ENCODE assay signal across 17 cellular contexts in genomic region chr15:69114231-69114937, GRCh38. TPM values are rescaled to one million over a fixed set of nuclear protein-coding genes. Genes with fewer than 3 reads are reported as not detected.
DNase-seq lines count a peak whose midpoint lies in the region; ATAC-seq, FAIRE-seq and TF ChIP-seq lines count a peak whose summit lies in the region.
"Had no signal": no experiment of that assay in that cellular context is flagged by ENCODE, and none has a peak within 500 bp of the region (broad histone marks: within the 10 kb centered on the region; RNA-seq: fewer than 3 reads in every experiment).

No MANE protein-coding gene starts in this region.

- H4K20me1 ChIP-seq in BLaER1 treated with 17β-estradiol and CSF1 and Interleukin-3, amounts not matched to agents 10 nM and 100 nM: no peaks in the 10 kb centered on the region; a peak in 1 of 22 replicates

- FAIRE-seq in bronchial epithelial cell (lab: Jason Lieb, UNC): peak; percentile 95

- no peak overlapping the region for H3K27ac ChIP-seq in BLaER1 treated with 17β-estradiol and CSF1 and Interleukin-3, amounts not matched to agents 10 nM and 100 nM
- no peak overlapping the region for H3K27ac ChIP-seq in mesenchymal stem cell (ENCODE audit: low read length, poor library complexity, severe bottlenecking)
- H3K27ac ChIP-seq: coronary artery, vagina had no signal

- no peak overlapping the region for H4K8ac ChIP-seq in mesenchymal stem cell (ENCODE audit: low read length)

- no peak for TF ChIP-seq CTCF in bronchial epithelial cell (IDR thresholded peaks at IDR 0.05; ENCODE audit: insufficient read depth, low read length, severe bottlenecking)
- TF ChIP-seq CTCF in endothelial cell (IDR thresholded peaks at IDR 0.05; ENCODE audit: unreplicated experiment): no peak
- no peak for TF ChIP-seq CTCF in natural killer cell (IDR thresholded peaks at IDR 0.05)

- ATAC-seq in natural killer cell: no peak
- ATAC-seq in left ventricle myocardium superior: no peak

- no peak overlapping the region for H2BK120ac ChIP-seq in mesenchymal stem cell (ENCODE audit: low read depth, low read length)

- no peaks in the 10 kb centered on the region for H3K36me3 Mint-ChIP-seq in endothelial cell (ENCODE audit: low read depth, unreplicated experiment)
- no peaks in the 10 kb centered on the region for H3K36me3 Mint-ChIP-seq in natural killer cell
- H3K36me3 Mint-ChIP-seq: memory B cell had no signal

- H3K36me3 ChIP-seq in BLaER1 treated with 17β-estradiol and CSF1 and Interleukin-3, amounts not matched to agents 10 nM and 100 nM: no peaks in the 10 kb centered on the region
- H3K36me3 ChIP-seq in bronchial epithelial cell (ENCODE audit: control insufficient read depth, insufficient read depth, low read length): no peaks in the 10 kb centered on the region
- H3K36me3 ChIP-seq in mesenchymal stem cell (ENCODE audit: control insufficient read depth in 1 of 2, insufficient read depth in 2 of 2, low read depth in 1 of 2, low read length in 2 of 2): no peaks in the 10 kb centered on the region
- H3K36me3 ChIP-seq: MG63, vagina had no signal

- DNase-seq in OCI-M1 (lab: John Stamatoyannopoulos, UW) (peak; percentile 90), bronchial epithelial cell (ENCODE audit: low read depth) (peak; percentile 16), mesenchymal stem cell (no peak), endothelial cell (ENCODE audit: low spot score) (no peak), natural killer cell (no peak), left ventricle myocardium superior (no peak), NOMO-1 treated with dmso at 0.1 percent for 144 hours (lab: John Stamatoyannopoulos, UW; ENCODE audit: unreplicated experiment) (no peak)
- DNase-seq: activated effector memory CD4-positive, alpha-beta T cell treated with anti-CD3 and anti-CD28 coated beads, Interleukin-2, amount 50 U/mL, for 16 hours; MG63; NCI-H2081; retina; SHP77; T-helper 9 cell had no signal

- no peak overlapping the region for H3K14ac ChIP-seq in mesenchymal stem cell (ENCODE audit: low read length in 2 of 2)

- H2BK5ac ChIP-seq in mesenchymal stem cell (ENCODE audit: low read depth, low read length, poor library complexity, severe bottlenecking): no peak overlapping the region

- H3K4me2 ChIP-seq in BLaER1 treated with 17β-estradiol and CSF1 and Interleukin-3, amounts not matched to agents 10 nM and 100 nM: peak overlapping the region in 9 of 11 experiments; percentile 18 to 62 (median 52); a peak in 17 of 22 replicates
- H3K4me2 ChIP-seq in mesenchymal stem cell (ENCODE audit: low read length, poor library complexity, severe bottlenecking): no peak overlapping the region

- H3K27me3 Mint-ChIP-seq in endothelial cell (ENCODE audit: unreplicated experiment) (peaks cover 2% of the 10 kb centered on the region), natural killer cell (ENCODE audit: low read depth in 2 of 2) (peaks cover 28 to 38% of the 10 kb centered on the region in 2 donors)

- H3K27me3 ChIP-seq in BLaER1 treated with 17β-estradiol and CSF1 and Interleukin-3, amounts not matched to agents 10 nM and 100 nM: peaks cover 0 to 12% (median 0%) of the 10 kb centered on the region in 11 experiments; a peak in 4 of 22 replicates
- H3K27me3 ChIP-seq in bronchial epithelial cell (ENCODE audit: control insufficient read depth, insufficient read depth, low read length) (peaks cover 2% of the 10 kb centered on the region), mesenchymal stem cell (ENCODE audit: control insufficient read depth in 1 of 2, insufficient read depth in 1 of 2, low read length in 2 of 2) (peaks cover 59 to 78% of the 10 kb centered on the region in 2 experiments)
- H3K27me3 ChIP-seq: vagina had no signal

- H3K23ac ChIP-seq in mesenchymal stem cell (ENCODE audit: low read length in 2 of 2): peak overlapping the region in 1 of 2 experiments; percentile 84

- H3K4ac ChIP-seq in mesenchymal stem cell (ENCODE audit: low read depth in 1 of 2, low read length in 2 of 2): no peak overlapping the region

- H2AK5ac ChIP-seq in mesenchymal stem cell (ENCODE audit: low read length, severe bottlenecking): no peak overlapping the region

- no peak overlapping the region for H4K91ac ChIP-seq in mesenchymal stem cell (ENCODE audit: low read length)

- H3K27ac Mint-ChIP-seq in endothelial cell (ENCODE audit: unreplicated experiment): no peak overlapping the region
- no peak overlapping the region for H3K27ac Mint-ChIP-seq in natural killer cell
- H3K27ac Mint-ChIP-seq: memory B cell had no signal

- no peak overlapping the region for H3K4me3 ChIP-seq in BLaER1 treated with 17β-estradiol and CSF1 and Interleukin-3, amounts not matched to agents 10 nM and 100 nM
- no peak overlapping the region for H3K4me3 ChIP-seq in bronchial epithelial cell (ENCODE audit: low read depth, low read length)
- no peak overlapping the region for H3K4me3 ChIP-seq in mesenchymal stem cell (ENCODE audit: insufficient read depth in 1 of 2, low read depth in 1 of 2, low read length in 2 of 2)
- H3K4me3 ChIP-seq: coronary artery, MG63, vagina had no signal

- no peak overlapping the region for H2BK12ac ChIP-seq in mesenchymal stem cell (ENCODE audit: low read length in 2 of 2)

- H3K9me3 Mint-ChIP-seq in endothelial cell (ENCODE audit: unreplicated experiment) (no peaks in the 10 kb centered on the region), natural killer cell (no peaks in the 10 kb centered on the region)
- H3K9me3 Mint-ChIP-seq: memory B cell had no signal

- peak overlapping the region; percentile 10 for H2AFZ ChIP-seq in mesenchymal stem cell (ENCODE audit: low read depth, low read length)

- H3K18ac ChIP-seq in mesenchymal stem cell (ENCODE audit: low read depth in 1 of 2, low read length in 2 of 2): no peak overlapping the region

- 77% methylated on average over 12 of the region's 12 CpGs for WGBS in mesenchymal stem cell

- H3K4me1 ChIP-seq in BLaER1 treated with 17β-estradiol and CSF1 and Interleukin-3, amounts not matched to agents 10 nM and 100 nM: peaks cover 0 to 15% (median 12%) of the 10 kb centered on the region in 10 experiments; a peak in 15 of 20 replicates
- peaks cover 3% of the 10 kb centered on the region for H3K4me1 ChIP-seq in mesenchymal stem cell (ENCODE audit: control insufficient read depth, insufficient read depth, low read depth, low read length)
- H3K4me1 ChIP-seq: vagina had no signal

- intact Hi-C loops in natural killer cell (cut with micrococcal nuclease): no loop called here
- intact Hi-C loops in left ventricle myocardium superior (cut with micrococcal nuclease): no loop called here

- H2BK15ac ChIP-seq in mesenchymal stem cell (ENCODE audit: low read depth, poor library complexity, severe bottlenecking): no peak overlapping the region

- H3K4me1 Mint-ChIP-seq in endothelial cell (ENCODE audit: unreplicated experiment) (no peaks in the 10 kb centered on the region), natural killer cell (peaks cover 8 to 12% of the 10 kb centered on the region in 2 donors)
- H3K4me1 Mint-ChIP-seq: memory B cell had no signal

- H3K79me1 ChIP-seq in mesenchymal stem cell (replicated peaks; ENCODE audit: low read length, poor library complexity, severe bottlenecking): no peaks in the 10 kb centered on the region

- H3K4me3 Mint-ChIP-seq in endothelial cell (ENCODE audit: unreplicated experiment): no peak overlapping the region
- no peak overlapping the region for H3K4me3 Mint-ChIP-seq in natural killer cell
- H3K4me3 Mint-ChIP-seq: memory B cell had no signal

- H3K9me3 ChIP-seq in BLaER1 treated with 17β-estradiol and CSF1 and Interleukin-3, amounts not matched to agents 10 nM and 100 nM (replicated peaks in 1 of 11): no peaks in the 10 kb centered on the region
- peaks cover 3% of the 10 kb centered on the region for H3K9me3 ChIP-seq in mesenchymal stem cell (ENCODE audit: control insufficient read depth, low read length)
- H3K9me3 ChIP-seq: MG63, vagina had no signal

- no peak overlapping the region for H3K9ac ChIP-seq in BLaER1 treated with 17β-estradiol and CSF1 and Interleukin-3, amounts not matched to agents 10 nM and 100 nM
- H3K9ac ChIP-seq in mesenchymal stem cell (ENCODE audit: low read length): no peak overlapping the region

RNA-seq across cellular contexts. Expression of gene GLCE, which starts 46.1 kb away (rescaled TPM):
- total RNA-seq in bronchial epithelial cell (43.0 and 46.3 TPM in 2 replicates), endothelial cell (ENCODE audit: unreplicated experiment) (8.5 TPM), natural killer cell (1 to 10 TPM; 2.0 to 4.5 (median 3.4) TPM), left ventricle myocardium superior (8.4 TPM)
- 15.5 TPM for polyA plus RNA-seq in mesenchymal stem cell (2013, experiment 1 of 2)
- 15.7 TPM for polyA plus RNA-seq in mesenchymal stem cell (2013, experiment 2 of 2)

Comparison
In these comparisons a context has a peak if more than half of its experiments do, and no peak if none do; other contexts are left out.
1. DNase-seq: peak in OCI-M1 (single experiment) and bronchial epithelial cell (single experiment); none in mesenchymal stem cell (single experiment), endothelial cell (single experiment), natural killer cell (single experiment), left ventricle myocardium superior (single experiment) and NOMO-1 treated with dmso at 0.1 percent for 144 hours (single experiment).